Comparison of ENCODE assay signal across 8 cellular contexts in genomic region chr3:46960081-46960701, GRCh38. TPM values are rescaled to one million over a fixed set of nuclear protein-coding genes. Genes with fewer than 3 reads are reported as not detected.
DNase-seq lines count a peak whose midpoint lies in the region; ATAC-seq, FAIRE-seq and TF ChIP-seq lines count a peak whose summit lies in the region.

No MANE protein-coding gene starts in this region.

- peak overlapping the region; percentile 27 for H3K27ac ChIP-seq in C4-2B
- peak overlapping the region; percentile 1 to 82 for H3K27ac ChIP-seq in coronary artery
- peak overlapping the region; percentile 47 for H3K27ac ChIP-seq in muscle layer of duodenum (ENCODE audit: low read length)
- H3K27ac ChIP-seq in small intestine (ENCODE audit: low read depth in 1 of 2, low read length in 1 of 2), result peak overlapping the region in 1 of 2 donors; percentile 1

- H3K9me3 ChIP-seq in muscle layer of duodenum (ENCODE audit: control insufficient read depth in 1 of 2, low read length in 2 of 2) (no peaks in the 10 kb centered on the region), small intestine (ENCODE audit: control insufficient read depth, low read depth) (no peaks in the 10 kb centered on the region)

- DNase-seq in LHCN-M2 (ENCODE audit: low read depth) (peak; percentile 38), coronary artery (ENCODE audit: low spot score) (no peak), ureter (ENCODE audit: low spot score) (no peak), small intestine (no peak)

- H3K36me3 ChIP-seq in muscle layer of duodenum (ENCODE audit: control insufficient read depth in 1 of 2, insufficient read depth in 2 of 2, low read length in 2 of 2) (no peaks in the 10 kb centered on the region), small intestine (ENCODE audit: control insufficient read depth in 2 of 2, insufficient read depth in 2 of 2, low read length in 2 of 2) (no peaks in the 10 kb centered on the region)

- peaks cover 39 to 56% of the 10 kb centered on the region in 2 donors for H3K4me1 ChIP-seq in muscle layer of duodenum (ENCODE audit: control insufficient read depth in 1 of 2, insufficient read depth in 2 of 2, low read length in 2 of 2)
- peaks cover 17 to 40% of the 10 kb centered on the region in 2 donors for H3K4me1 ChIP-seq in small intestine (ENCODE audit: control insufficient read depth in 2 of 2, insufficient read depth in 1 of 2, low read depth in 1 of 2, low read length in 1 of 2)

- no peaks in the 10 kb centered on the region for H3K27me3 ChIP-seq in muscle layer of duodenum (ENCODE audit: low read depth, low read length)
- H3K27me3 ChIP-seq in small intestine (ENCODE audit: control insufficient read depth in 2 of 2, insufficient read depth in 2 of 2, low read length in 2 of 2), result no peaks in the 10 kb centered on the region

- FAIRE-seq in small intestine (lab: Jason Lieb, UNC), result no peak

- TF ChIP-seq CTCF in C4-2B (conservative IDR thresholded peaks at IDR 0.05) (no peak), coronary artery (IDR thresholded peaks at IDR 0.05) (no peak)

- ATAC-seq in HG03354 (IDR thresholded peaks at IDR 0.05; ENCODE audit: poor library complexity, severe bottlenecking, unreplicated experiment) (no peak), GM18873 (IDR thresholded peaks at IDR 0.05; ENCODE audit: low FRiP score, unreplicated experiment) (no peak)

- WGBS in small intestine, 3 donors, result 34 to 49% (median 42%) methylated on average over 4 of the region's 4 CpGs

- H3K4me3 ChIP-seq in coronary artery, result peak overlapping the region; percentile 49
- H3K4me3 ChIP-seq in muscle layer of duodenum (ENCODE audit: low read depth in 1 of 2, low read length in 2 of 2), result no peak overlapping the region
- H3K4me3 ChIP-seq in small intestine (ENCODE audit: low read depth in 1 of 2, low read length in 2 of 2), result no peak overlapping the region

RNA-seq across cellular contexts. Expression of gene CCDC12, which starts 16.4 kb away (rescaled TPM):
- total RNA-seq in LHCN-M2 (2014; rRNA removed) (25.6 and 31.2 TPM in 2 replicates), ureter (72.0 TPM)
- 28.4 TPM for polyA plus RNA-seq in LHCN-M2 (2012)
- polyA plus RNA-seq in small intestine, result 10 to 100 TPM; 73.3 to 84.5 (median 78.6) TPM

RNA-seq across cellular contexts. Expression of gene NBEAL2, which starts 19.3 kb away (rescaled TPM):
- total RNA-seq in LHCN-M2 (2014; rRNA removed) (2.1 and 2.2 TPM in 2 replicates), ureter (122 TPM)
- polyA plus RNA-seq in LHCN-M2 (2012), result 2.2 TPM
- 10 to 100 TPM; 32.7 to 55.9 (median 50.5) TPM for polyA plus RNA-seq in small intestine

Comparison
In these comparisons a context has a peak if more than half of its experiments do, and no peak if none do; other contexts are left out.
1. RNA of gene NBEAL2, which starts 19.3 kb away (total RNA-seq): 122 TPM in ureter (single experiment); 2.1 to 2.2 TPM in LHCN-M2; every median in the first group is over 10 times any median in the second.